In the genomic region with DNA sequence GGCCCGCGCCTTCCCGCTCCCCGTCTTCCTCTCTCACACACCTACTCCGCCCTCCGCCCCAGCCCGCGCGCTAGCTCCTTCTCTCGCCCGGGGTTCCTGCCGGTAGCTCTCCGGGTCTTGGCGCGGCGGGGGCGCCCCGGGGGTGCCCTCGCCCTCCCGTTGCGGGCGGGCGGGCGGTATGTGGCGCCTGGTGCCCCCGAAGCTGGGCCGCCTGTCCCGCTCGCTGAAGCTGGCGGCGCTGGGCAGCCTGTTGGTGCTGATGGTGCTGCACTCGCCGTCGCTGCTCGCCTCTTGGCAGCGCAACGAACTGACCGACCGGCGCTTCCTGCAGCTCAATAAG, we compare ENCODE assay signal across 8 cellular contexts. TPM values are rescaled to one million over a fixed set of nuclear protein-coding genes. Genes with fewer than 3 reads are reported as not detected.
DNase-seq lines count a peak whose midpoint lies in the region; TF ChIP-seq lines count a peak whose summit lies in the region.

No MANE protein-coding gene starts in this region.

- H3K9me3 ChIP-seq in MM.1S (replicated peaks; ENCODE audit: insufficient read depth, low read length) (no peaks in the 10 kb centered on the region), ectodermal cell (ENCODE audit: control insufficient read depth, low read length) (no peaks in the 10 kb centered on the region), muscle layer of duodenum (ENCODE audit: control insufficient read depth in 1 of 2, low read length in 2 of 2) (no peaks in the 10 kb centered on the region)

- H2AFZ ChIP-seq in MM.1S (ENCODE audit: low read length), result peak overlapping the region; percentile 94

- TF ChIP-seq CTCF in C4-2B (conservative IDR thresholded peaks at IDR 0.05) (no peak), MM.1S (IDR thresholded peaks at IDR 0.05; ENCODE audit: low read length) (no peak)

- peaks cover 9% of the 10 kb centered on the region for H4K20me1 ChIP-seq in MM.1S (ENCODE audit: insufficient read depth, low read length)

- H3K9ac ChIP-seq in MM.1S (ENCODE audit: low read length), result peak overlapping the region; percentile 78

- peaks cover 47% of the 10 kb centered on the region for H3K79me2 ChIP-seq in MM.1S (ENCODE audit: low read length)

- peak overlapping the region; percentile 77 for H3K4me2 ChIP-seq in MM.1S (ENCODE audit: low read depth, low read length)

- H3K9me2 ChIP-seq in MM.1S (replicated peaks; ENCODE audit: insufficient read depth, low read length), result no peaks in the 10 kb centered on the region

- 0% methylated on average over 40 of the region's 40 CpGs for WGBS in ectodermal cell, 2 experiments

- H3F3A ChIP-seq in MM.1S (ENCODE audit: insufficient read depth, low read length), result peaks cover 37% of the 10 kb centered on the region

- no peaks in the 10 kb centered on the region for H3K27me3 ChIP-seq in MM.1S (replicated peaks; ENCODE audit: insufficient read depth, low read length)
- H3K27me3 ChIP-seq in ectodermal cell (ENCODE audit: control insufficient read depth, insufficient read depth, low read length, poor library complexity, severe bottlenecking), result no peaks in the 10 kb centered on the region
- H3K27me3 ChIP-seq in muscle layer of duodenum (ENCODE audit: low read depth, low read length), result peaks cover 3% of the 10 kb centered on the region

- H3K27ac ChIP-seq in C4-2B (peak overlapping the region; percentile 79), MM.1S (ENCODE audit: low read length) (peak overlapping the region; percentile 94), ectodermal cell (ENCODE audit: insufficient read depth, low read depth, low read length, poor library complexity, severe bottlenecking) (peak overlapping the region; percentile 94), muscle layer of duodenum (ENCODE audit: low read length) (peak overlapping the region; percentile 95)

- H3K4me3 ChIP-seq in MM.1S (ENCODE audit: low read length) (peak overlapping the region; percentile 97), ectodermal cell (ENCODE audit: insufficient read depth, low read depth, low read length) (peak overlapping the region; percentile 68), muscle layer of duodenum (ENCODE audit: low read depth in 1 of 2, low read length in 2 of 2) (peak overlapping the region; percentile 97 to 100)

- H3K4me1 ChIP-seq in MM.1S (ENCODE audit: low read length) (peaks cover 8% of the 10 kb centered on the region; the same call in 1 of the 2 replicates), ectodermal cell (ENCODE audit: control insufficient read depth, insufficient read depth, low read length) (peaks cover 10% of the 10 kb centered on the region), muscle layer of duodenum (ENCODE audit: control insufficient read depth in 1 of 2, insufficient read depth in 2 of 2, low read length in 2 of 2) (peaks cover 6 to 7% of the 10 kb centered on the region in 2 donors)

- H3K36me3 ChIP-seq in MM.1S (replicated peaks; ENCODE audit: insufficient read depth, low read length) (no peaks in the 10 kb centered on the region), ectodermal cell (ENCODE audit: control insufficient read depth, insufficient read depth, low read length) (no peaks in the 10 kb centered on the region), muscle layer of duodenum (ENCODE audit: control insufficient read depth in 1 of 2, insufficient read depth in 2 of 2, low read length in 2 of 2) (no peaks in the 10 kb centered on the region)

- DNase-seq in MM.1S, result no peak
- no peak for DNase-seq in DMS53 (lab: John Stamatoyannopoulos, UW)
- DNase-seq in NCI-H2029 (lab: John Stamatoyannopoulos, UW), result no peak
- no peak for DNase-seq in middle frontal gyrus (ENCODE audit: extremely low spot score, low spot score)
- DNase-seq in A172 (ENCODE audit: low spot score), result no peak

RNA-seq across cellular contexts. Expression of gene DIPK2A, which starts 0.5 kb away (rescaled TPM):
- 16.3 TPM for polyA plus RNA-seq in ectodermal cell (2013, experiment 1 of 4)
- polyA plus RNA-seq in ectodermal cell (2013, experiment 2 of 4), result 18.5 TPM
- polyA plus RNA-seq in ectodermal cell (2013, experiment 3 of 4), result 17.2 TPM
- polyA plus RNA-seq in ectodermal cell (2013, experiment 4 of 4), result 16.7 TPM
- total RNA-seq in A172 (2014; rRNA removed; shearing (Covaris generic)), result 18.3 and 22.2 TPM in 2 replicates
